Comparison of ENCODE assay signal across 8 cellular contexts in the genomic region with DNA sequence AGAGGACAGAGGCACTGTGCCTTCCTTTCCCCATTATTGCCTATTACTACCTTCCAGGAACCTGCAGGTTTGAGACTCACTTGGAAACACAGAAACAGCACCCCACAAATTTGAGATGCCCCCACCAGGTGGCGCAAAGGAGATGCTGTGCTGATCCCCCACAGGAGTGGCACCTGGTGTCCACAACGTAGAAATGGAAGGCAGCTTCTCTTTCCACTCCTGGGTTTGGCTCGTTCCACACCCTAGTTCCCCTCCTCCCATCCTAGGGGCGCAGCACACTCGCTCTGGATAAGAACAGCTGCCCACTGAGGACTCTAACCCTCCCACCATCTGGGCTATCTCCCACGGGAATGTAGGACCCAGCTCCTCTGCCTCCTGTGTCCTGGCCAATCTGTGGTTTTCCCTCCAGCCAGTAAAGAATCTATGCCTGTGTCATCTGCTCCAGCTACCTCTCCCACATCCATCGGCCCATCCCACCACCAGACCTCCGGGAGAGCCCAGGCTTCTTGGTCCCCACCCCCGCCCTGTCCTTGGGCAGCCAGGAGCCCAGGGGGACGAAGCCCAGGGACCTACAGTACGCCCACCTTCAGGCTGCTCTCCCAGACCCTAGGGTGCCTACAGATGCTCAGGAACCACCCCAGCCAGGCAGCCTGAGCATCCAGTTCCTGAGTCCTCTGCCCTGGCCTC. TPM values are rescaled to one million over a fixed set of nuclear protein-coding genes. Genes with fewer than 3 reads are reported as not detected.
A peak's percentile ranks its signal among the peaks of the same experiment; 100 is the strongest.
DNase-seq lines count a peak whose midpoint lies in the region; ATAC-seq and TF ChIP-seq lines count a peak whose summit lies in the region.

No MANE protein-coding gene starts in this region.

- H3K36me3 ChIP-seq in OCI-LY3 (replicated peaks; ENCODE audit: low read depth, low read length), result no peaks in the 10 kb centered on the region
- no peaks in the 10 kb centered on the region for H3K36me3 ChIP-seq in mucosa of stomach (ENCODE audit: control insufficient read depth, insufficient read depth, low read length)

- H3K27me3 ChIP-seq in OCI-LY3 (ENCODE audit: low read depth, low read length) (no peaks in the 10 kb centered on the region), mucosa of stomach (ENCODE audit: control insufficient read depth, insufficient read depth, low read length) (no peaks in the 10 kb centered on the region)

- H3K9ac ChIP-seq in OCI-LY3 (ENCODE audit: low read length), result peak overlapping the region; percentile 91
- peak overlapping the region; percentile 87 for H3K9ac ChIP-seq in mucosa of stomach (ENCODE audit: low read length)

- peak overlapping the region; percentile 98 for H3K4me2 ChIP-seq in OCI-LY3 (ENCODE audit: low read length)

- TF ChIP-seq CTCF in OCI-LY3 (IDR thresholded peaks at IDR 0.05; ENCODE audit: low read depth, low read length) (peak; percentile 96), epithelial cell of proximal tubule (conservative IDR thresholded peaks at IDR 0.05; ENCODE audit: low read depth, low read length) (peak; percentile 95)

- no peaks in the 10 kb centered on the region for H3K9me3 ChIP-seq in OCI-LY3 (ENCODE audit: insufficient read depth, low read length)
- no peaks in the 10 kb centered on the region for H3K9me3 ChIP-seq in mucosa of stomach (ENCODE audit: control insufficient read depth, low read length)

- no peak overlapping the region for H2AFZ ChIP-seq in OCI-LY3 (ENCODE audit: low read depth, low read length)

- H4K20me1 ChIP-seq in OCI-LY3 (ENCODE audit: insufficient read depth, low read length), result no peaks in the 10 kb centered on the region

- peak; percentile 87 for DNase-seq in D341Med (ENCODE audit: low spot score)
- peak; percentile 82 for DNase-seq in Jurkat, Clone E6-1 (ENCODE audit: low read depth, low spot score)
- DNase-seq in activated T-cell treated with anti-CD3 and anti-CD28 coated beads for 1 hour (ENCODE audit: low read depth), result peak; percentile 90
- DNase-seq in epithelial cell of proximal tubule (ENCODE audit: low read depth), result no peak
- DNase-seq in stimulated activated CD8-positive, alpha-beta memory T cell treated with anti-CD3 and anti-CD28 coated beads, Interleukin-4, amount 100 ng/mL, for 4 hours (ENCODE audit: low read depth in 2 of 2, low spot score in 1 of 2), result peak; percentile 77 to 88

- H3K4me3 ChIP-seq in Jurkat, Clone E6-1 (ENCODE audit: low read length), result no peak overlapping the region
- H3K4me3 ChIP-seq in OCI-LY3 (ENCODE audit: low read length), result peak overlapping the region; percentile 88
- H3K4me3 ChIP-seq in epithelial cell of proximal tubule (ENCODE audit: low read depth, low read length), result peak overlapping the region; percentile 100
- H3K4me3 ChIP-seq in mucosa of stomach (ENCODE audit: low read length), result no peak overlapping the region

- H3K27ac ChIP-seq in OCI-LY3 (ENCODE audit: low read length), result no peak overlapping the region

- H3K4me1 ChIP-seq in OCI-LY3 (ENCODE audit: low read length) (peaks cover 23% of the 10 kb centered on the region), mucosa of stomach (ENCODE audit: control insufficient read depth, insufficient read depth, low read length) (peaks cover 27% of the 10 kb centered on the region)

- ATAC-seq in HG02798 (IDR thresholded peaks at IDR 0.05; ENCODE audit: poor library complexity, unreplicated experiment), result no peak

- H3K79me2 ChIP-seq in OCI-LY3 (ENCODE audit: low read length), result peaks cover 6% of the 10 kb centered on the region

RNA-seq across cellular contexts. Expression of a gene that starts 0.7 kb away (rescaled TPM):
- 13.8 TPM for polyA plus RNA-seq in Jurkat, Clone E6-1 (2012; ENCODE audit: insufficient read depth, insufficient read length)
- total RNA-seq in epithelial cell of proximal tubule, result 4.9 and 13.2 TPM in 2 replicates

RNA-seq across cellular contexts. Expression of a gene that starts 1.5 kb away (rescaled TPM):
- 75.4 TPM for polyA plus RNA-seq in Jurkat, Clone E6-1 (2012; ENCODE audit: insufficient read depth, insufficient read length)
- total RNA-seq in epithelial cell of proximal tubule, result 75.2 and 132 TPM in 2 replicates

RNA-seq across cellular contexts. Expression of a gene that starts 33.4 kb away (rescaled TPM):
- polyA plus RNA-seq in Jurkat, Clone E6-1 (2012; ENCODE audit: insufficient read depth, insufficient read length), result 6.9 TPM
- 3.4 and 9.4 TPM in 2 replicates for total RNA-seq in epithelial cell of proximal tubule

RNA-seq across cellular contexts. Expression of a gene that starts 33.9 kb away (rescaled TPM):
- polyA plus RNA-seq in Jurkat, Clone E6-1 (2012; ENCODE audit: insufficient read depth, insufficient read length), result 345 TPM
- total RNA-seq in epithelial cell of proximal tubule, result 170 and 193 TPM in 2 replicates

RNA-seq across cellular contexts. Expression of a gene that starts 48.2 kb away (rescaled TPM):
- polyA plus RNA-seq in Jurkat, Clone E6-1 (2012; ENCODE audit: insufficient read depth, insufficient read length), result 18.4 TPM
- 10.8 and 15.9 TPM in 2 replicates for total RNA-seq in epithelial cell of proximal tubule

Comparison
In these comparisons a context has a peak if more than half of its experiments do, and no peak if none do; other contexts are left out.
1. H3K4me3 ChIP-seq: peak in OCI-LY3 (single experiment) and epithelial cell of proximal tubule (single experiment); none in Jurkat, Clone E6-1 (single experiment) and mucosa of stomach (single experiment).